8 cellular contexts compared by ENCODE assay signal in genomic region chr1:16243936-16244649, GRCh38. TPM values are rescaled to one million over a fixed set of nuclear protein-coding genes. Genes with fewer than 3 reads are reported as not detected.
DNase-seq lines count a peak whose midpoint lies in the region; ATAC-seq and TF ChIP-seq lines count a peak whose summit lies in the region.

No MANE protein-coding gene starts in this region.

- no peak for TF ChIP-seq EP300 in esophagus muscularis mucosa (IDR thresholded peaks at IDR 0.05)

- peak overlapping the region; percentile 17 to 55 (median 37) for H3K27ac ChIP-seq in esophagus muscularis mucosa (replicated peaks in 1 of 4)

- TF ChIP-seq CTCF in esophagus muscularis mucosa (IDR thresholded peaks at IDR 0.05), result peak; percentile 79 to 90 (median 90)

- H3K4me1 ChIP-seq in esophagus muscularis mucosa, result peaks cover 39 to 46% (median 45%) of the 10 kb centered on the region in 4 donors

- peaks cover 3 to 13% of the 10 kb centered on the region in 2 donors for H3K4me1 Mint-ChIP-seq in natural killer cell treated with Interleukin-12 subunit alpha and Interleukin-12 subunit beta and Interleukin-15 and Interleukin-18, amount 100 ng/mL, for 72 hours (ENCODE audit: low read depth in 2 of 2)
- peaks cover 12% of the 10 kb centered on the region for H3K4me1 Mint-ChIP-seq in stimulated activated memory B cell treated with anti-CD40 and anti-IgM and Interleukin-4, amounts not matched to agents 10 μg/mL and 1 μg/mL and 100 μg/mL, for 72 hours

- H3K27me3 Mint-ChIP-seq in natural killer cell treated with Interleukin-12 subunit alpha and Interleukin-12 subunit beta and Interleukin-15 and Interleukin-18, amount 100 ng/mL, for 72 hours, result no peaks in the 10 kb centered on the region
- no peaks in the 10 kb centered on the region for H3K27me3 Mint-ChIP-seq in stimulated activated memory B cell treated with anti-CD40 and anti-IgM and Interleukin-4, amounts not matched to agents 10 μg/mL and 1 μg/mL and 100 μg/mL, for 72 hours

- H3K4me3 ChIP-seq in Jurkat, Clone E6-1 (ENCODE audit: low read length), result no peak overlapping the region
- H3K4me3 ChIP-seq in esophagus muscularis mucosa, result no peak overlapping the region

- ATAC-seq in natural killer cell treated with Interleukin-12 subunit alpha and Interleukin-12 subunit beta and Interleukin-15 and Interleukin-18, amount 100 ng/mL, for 72 hours, result peak; percentile 73 to 77
- ATAC-seq in stimulated activated memory B cell treated with anti-CD40 and anti-IgM and Interleukin-4, amounts not matched to agents 10 μg/mL and 1 μg/mL and 100 μg/mL, for 72 hours, result peak; percentile 74
- no peak for ATAC-seq in GM21576 (IDR thresholded peaks at IDR 0.05; ENCODE audit: unreplicated experiment)

- no peaks in the 10 kb centered on the region for H3K9me3 ChIP-seq in esophagus muscularis mucosa

- no peak overlapping the region for H3K27ac Mint-ChIP-seq in natural killer cell treated with Interleukin-12 subunit alpha and Interleukin-12 subunit beta and Interleukin-15 and Interleukin-18, amount 100 ng/mL, for 72 hours
- H3K27ac Mint-ChIP-seq in stimulated activated memory B cell treated with anti-CD40 and anti-IgM and Interleukin-4, amounts not matched to agents 10 μg/mL and 1 μg/mL and 100 μg/mL, for 72 hours, result peak overlapping the region; percentile 61

- no peak for TF ChIP-seq POLR2A in esophagus muscularis mucosa (IDR thresholded peaks at IDR 0.05; ENCODE audit: low read depth)

- no peak overlapping the region for H3K4me3 Mint-ChIP-seq in natural killer cell treated with Interleukin-12 subunit alpha and Interleukin-12 subunit beta and Interleukin-15 and Interleukin-18, amount 100 ng/mL, for 72 hours
- no peak overlapping the region for H3K4me3 Mint-ChIP-seq in stimulated activated memory B cell treated with anti-CD40 and anti-IgM and Interleukin-4, amounts not matched to agents 10 μg/mL and 1 μg/mL and 100 μg/mL, for 72 hours

- WGBS in esophagus muscularis mucosa, result 21% methylated on average over 6 of the region's 8 CpGs

- no peaks in the 10 kb centered on the region for H3K36me3 Mint-ChIP-seq in natural killer cell treated with Interleukin-12 subunit alpha and Interleukin-12 subunit beta and Interleukin-15 and Interleukin-18, amount 100 ng/mL, for 72 hours
- peaks cover 14% of the 10 kb centered on the region for H3K36me3 Mint-ChIP-seq in stimulated activated memory B cell treated with anti-CD40 and anti-IgM and Interleukin-4, amounts not matched to agents 10 μg/mL and 1 μg/mL and 100 μg/mL, for 72 hours

- DNase-seq in DMS153 (lab: John Stamatoyannopoulos, UW) (peak; percentile 45), OCI-M1 (lab: John Stamatoyannopoulos, UW) (peak; percentile 92), activated T-cell treated with anti-CD3 and anti-CD28 coated beads for 1 hour (ENCODE audit: low read depth) (peak; percentile 73), esophagus muscularis mucosa (ENCODE audit: extremely low spot score) (peak; percentile 95)
- DNase-seq in Jurkat, Clone E6-1 (ENCODE audit: low read depth, low spot score), result peak; percentile 79
- peak; percentile 83 for DNase-seq in natural killer cell treated with Interleukin-12 subunit alpha and Interleukin-12 subunit beta and Interleukin-15 and Interleukin-18, amount 100 ng/mL, for 72 hours (ENCODE audit: low spot score)

- intact Hi-C loops in esophagus muscularis mucosa (cut with DNase I), result loop anchor here (2.0 kb wide), 1 partner anchor 163 kb away; no protein-coding TSS in a partner anchor

- H3K27me3 ChIP-seq in esophagus muscularis mucosa, result no peaks in the 10 kb centered on the region

- H3K36me3 ChIP-seq in esophagus muscularis mucosa, result peaks cover 0 to 20% (median 11%) of the 10 kb centered on the region in 4 donors

- no peaks in the 10 kb centered on the region for H3K9me3 Mint-ChIP-seq in natural killer cell treated with Interleukin-12 subunit alpha and Interleukin-12 subunit beta and Interleukin-15 and Interleukin-18, amount 100 ng/mL, for 72 hours
- H3K9me3 Mint-ChIP-seq in stimulated activated memory B cell treated with anti-CD40 and anti-IgM and Interleukin-4, amounts not matched to agents 10 μg/mL and 1 μg/mL and 100 μg/mL, for 72 hours, result no peaks in the 10 kb centered on the region

RNA-seq across cellular contexts. Expression of gene CPLANE2, which starts 7.1 kb away (rescaled TPM):
- polyA plus RNA-seq in Jurkat, Clone E6-1 (2012; ENCODE audit: insufficient read depth, insufficient read length), result 5.6 TPM
- total RNA-seq in esophagus muscularis mucosa, result 10 to 100 TPM in 2 of 4 donors, 1 to 10 TPM in 2; 7.5 to 26.0 (median 12.2) TPM
- 1 to 10 TPM; 3.2 to 3.8 TPM for total RNA-seq in natural killer cell treated with Interleukin-12 subunit alpha and Interleukin-12 subunit beta and Interleukin-15 and Interleukin-18, amount 100 ng/mL, for 72 hours

RNA-seq across cellular contexts. Expression of gene ARHGEF19, which starts 31.6 kb away (rescaled TPM):
- 20.7 TPM for polyA plus RNA-seq in Jurkat, Clone E6-1 (2012; ENCODE audit: insufficient read depth, insufficient read length)
- 1 to 10 TPM; 3.3 to 4.6 (median 3.9) TPM for total RNA-seq in esophagus muscularis mucosa
- total RNA-seq in natural killer cell treated with Interleukin-12 subunit alpha and Interleukin-12 subunit beta and Interleukin-15 and Interleukin-18, amount 100 ng/mL, for 72 hours, result 10 to 100 TPM; 13.0 to 14.0 TPM

Comparison
In these comparisons a context has a peak if more than half of its experiments do, and no peak if none do; other contexts are left out.
1. DNase-seq: peak in every context shown above with its lines; median percentile 95 in esophagus muscularis mucosa; 92 in OCI-M1; 83 in natural killer cell treated with Interleukin-12 subunit alpha and Interleukin-12 subunit beta and Interleukin-15 and Interleukin-18, amount 100 ng/mL, for 72 hours; 79 in Jurkat, Clone E6-1; 73 in activated T-cell treated with anti-CD3 and anti-CD28 coated beads for 1 hour; 45 in DMS153.